ENCODE assay signal across 8 cellular contexts in genomic region chr11:47848636-47849155, GRCh38. TPM values are rescaled to one million over a fixed set of nuclear protein-coding genes. Genes with fewer than 3 reads are reported as not detected.
DNase-seq lines count a peak whose midpoint lies in the region; ATAC-seq and TF ChIP-seq lines count a peak whose summit lies in the region.

No MANE protein-coding gene starts in this region.

- H3K4me2 ChIP-seq in DOHH2 (ENCODE audit: low read length), result peak overlapping the region; percentile 94

- no peaks in the 10 kb centered on the region for H3K27me3 Mint-ChIP-seq in activated T-helper 2 cell treated with anti-CD3 and anti-CD28 coated beads, Interferon-gamma antibody, Interleukin-2, Interleukin-4, amounts not matched to agents 10 μg/mL and 5 μg/mL and 100 μg/mL, durations not matched to agents 14 hours and 24 hours and 36 hours (ENCODE audit: low read depth)

- H3K79me2 ChIP-seq in DOHH2 (ENCODE audit: control insufficient read depth, low read length), result peaks cover 40% of the 10 kb centered on the region

- DNase-seq in activated T-helper 2 cell treated with anti-CD3 and anti-CD28 coated beads, Interferon-gamma antibody, Interleukin-2, Interleukin-4, amounts not matched to agents 10 μg/mL and 5 μg/mL and 100 μg/mL, durations not matched to agents 14 hours and 24 hours and 36 hours (ENCODE audit: low spot score), result no peak
- no peak for DNase-seq in thoracic aorta (ENCODE audit: low spot score)
- no peak for DNase-seq in MV-4-11 (lab: John Stamatoyannopoulos, UW)
- no peak for DNase-seq in EL

- peak overlapping the region; percentile 97 for H3K4me3 Mint-ChIP-seq in activated T-helper 2 cell treated with anti-CD3 and anti-CD28 coated beads, Interferon-gamma antibody, Interleukin-2, Interleukin-4, amounts not matched to agents 10 μg/mL and 5 μg/mL and 100 μg/mL, durations not matched to agents 14 hours and 24 hours and 36 hours (ENCODE audit: low read depth)

- H4K20me1 ChIP-seq in DOHH2 (ENCODE audit: control insufficient read depth, insufficient read depth, low read depth, low read length), result peaks cover 14% of the 10 kb centered on the region; the same call in 1 of the 2 replicates

- no peak for TF ChIP-seq CTCF in DOHH2 (IDR thresholded peaks at IDR 0.05; ENCODE audit: low read depth, low read length, poor library complexity, severe bottlenecking)
- TF ChIP-seq CTCF in thoracic aorta (IDR thresholded peaks at IDR 0.05), result no peak

- H3K4me3 ChIP-seq in DOHH2 (ENCODE audit: low read length), result peak overlapping the region; percentile 98
- peak overlapping the region; percentile 84 for H3K4me3 ChIP-seq in thoracic aorta

- peak overlapping the region; percentile 98 for H3K27ac Mint-ChIP-seq in activated T-helper 2 cell treated with anti-CD3 and anti-CD28 coated beads, Interferon-gamma antibody, Interleukin-2, Interleukin-4, amounts not matched to agents 10 μg/mL and 5 μg/mL and 100 μg/mL, durations not matched to agents 14 hours and 24 hours and 36 hours

- H3K36me3 Mint-ChIP-seq in activated T-helper 2 cell treated with anti-CD3 and anti-CD28 coated beads, Interferon-gamma antibody, Interleukin-2, Interleukin-4, amounts not matched to agents 10 μg/mL and 5 μg/mL and 100 μg/mL, durations not matched to agents 14 hours and 24 hours and 36 hours (ENCODE audit: low read depth), result peaks cover 25% of the 10 kb centered on the region

- H3F3A ChIP-seq in DOHH2 (ENCODE audit: control insufficient read depth, insufficient read depth), result peaks cover 15% of the 10 kb centered on the region

- intact Hi-C loops in activated T-helper 2 cell treated with anti-CD3 and anti-CD28 coated beads, Interferon-gamma antibody, Interleukin-2, Interleukin-4, amounts not matched to agents 10 μg/mL and 5 μg/mL and 100 μg/mL, durations not matched to agents 14 hours and 24 hours and 36 hours (cut with micrococcal nuclease), result loop anchor here (1.0 to 10.0 kb wide), 6 partner anchors 51 to 421 kb away; partner anchors contain the start of genes FNBP4, KBTBD4, MTCH2 and NDUFS3

- H3K36me3 ChIP-seq in DOHH2 (ENCODE audit: control insufficient read depth, low read length) (peaks cover 35% of the 10 kb centered on the region), thoracic aorta (no peaks in the 10 kb centered on the region)

- H3K9me2 ChIP-seq in DOHH2 (replicated peaks; ENCODE audit: control insufficient read depth, low read length), result no peaks in the 10 kb centered on the region

- ATAC-seq in HG02588 (IDR thresholded peaks at IDR 0.05; ENCODE audit: unreplicated experiment) (peak; percentile 6), thoracic aorta (ENCODE audit: insufficient number of reproducible peaks, low FRiP score, low read depth) (no peak), HG02678 (IDR thresholded peaks at IDR 0.05; ENCODE audit: unreplicated experiment) (no peak)

- H3K27me3 ChIP-seq in DOHH2 (ENCODE audit: control insufficient read depth, low read length), result peaks cover 18% of the 10 kb centered on the region
- no peaks in the 10 kb centered on the region for H3K27me3 ChIP-seq in layer of hippocampus (ENCODE audit: control insufficient read depth, insufficient read depth, low read length)
- H3K27me3 ChIP-seq in thoracic aorta (replicated peaks; ENCODE audit: insufficient read depth), result no peaks in the 10 kb centered on the region

- H3K27ac ChIP-seq in DOHH2 (ENCODE audit: low read depth, low read length) (peak overlapping the region; percentile 31; the same call in 1 of the 2 replicates), layer of hippocampus (ENCODE audit: low read depth, low read length) (peak overlapping the region; percentile 92), thoracic aorta (peak overlapping the region; percentile 87 to 90)

- peaks cover 33% of the 10 kb centered on the region for H3K4me1 Mint-ChIP-seq in activated T-helper 2 cell treated with anti-CD3 and anti-CD28 coated beads, Interferon-gamma antibody, Interleukin-2, Interleukin-4, amounts not matched to agents 10 μg/mL and 5 μg/mL and 100 μg/mL, durations not matched to agents 14 hours and 24 hours and 36 hours (ENCODE audit: low read depth)

- no peaks in the 10 kb centered on the region for H3K9me3 Mint-ChIP-seq in activated T-helper 2 cell treated with anti-CD3 and anti-CD28 coated beads, Interferon-gamma antibody, Interleukin-2, Interleukin-4, amounts not matched to agents 10 μg/mL and 5 μg/mL and 100 μg/mL, durations not matched to agents 14 hours and 24 hours and 36 hours

- H3K9me3 ChIP-seq in DOHH2 (ENCODE audit: control insufficient read depth, insufficient read depth, low read length), result no peaks in the 10 kb centered on the region
- no peaks in the 10 kb centered on the region for H3K9me3 ChIP-seq in thoracic aorta

- H3K4me1 ChIP-seq in DOHH2 (ENCODE audit: control insufficient read depth, low read length) (peaks cover 59% of the 10 kb centered on the region), thoracic aorta (ENCODE audit: control insufficient read depth in 1 of 2, low read depth in 2 of 2) (peaks cover 3 to 16% of the 10 kb centered on the region in 2 donors)

RNA-seq across cellular contexts. Expression of gene NUP160, which starts 0.5 kb away (rescaled TPM):
- total RNA-seq in activated T-helper 2 cell treated with anti-CD3 and anti-CD28 coated beads, Interferon-gamma antibody, Interleukin-2, Interleukin-4, amounts not matched to agents 10 μg/mL and 5 μg/mL and 100 μg/mL, durations not matched to agents 14 hours and 24 hours and 36 hours, result 81.2 and 84.7 TPM in 2 replicates
- 10 to 100 TPM; 22.2 to 40.8 TPM for total RNA-seq in thoracic aorta

Comparison
In these comparisons a context has a peak if more than half of its experiments do, and no peak if none do; other contexts are left out.
1. H3K27ac ChIP-seq: peak in every context shown above with its lines; median percentile 92 in layer of hippocampus; 88 in thoracic aorta; 31 in DOHH2.